12 cellular contexts compared by ENCODE assay signal in the genomic region with DNA sequence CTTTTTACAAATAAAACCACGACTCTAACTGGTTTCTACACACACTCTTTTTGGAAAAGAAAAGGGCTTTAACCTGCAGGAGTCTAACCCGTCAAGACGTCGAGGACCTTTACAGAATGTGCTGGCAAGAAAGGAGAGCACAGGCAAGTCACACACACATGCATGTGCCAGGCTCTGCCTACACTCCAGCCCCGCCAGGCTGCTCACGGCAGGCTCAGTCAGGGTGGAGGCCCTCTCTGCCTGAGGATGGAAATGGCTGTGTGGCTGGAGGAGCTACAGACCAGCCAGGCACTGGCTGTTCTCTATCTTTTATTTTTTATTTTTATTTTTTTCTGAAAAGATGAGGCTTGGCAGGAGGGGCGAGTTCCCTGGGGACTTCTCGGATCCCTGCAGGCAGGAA. TPM values are rescaled to one million over a fixed set of nuclear protein-coding genes. Genes with fewer than 3 reads are reported as not detected.
A peak's percentile ranks its signal among the peaks of the same experiment; 100 is the strongest.
DNase-seq lines count a peak whose midpoint lies in the region; ATAC-seq, FAIRE-seq and TF ChIP-seq lines count a peak whose summit lies in the region.
"Had no signal": no experiment of that assay in that cellular context is flagged by ENCODE, and none has a peak within 500 bp of the region (broad histone marks: within the 10 kb centered on the region; RNA-seq: fewer than 3 reads in every experiment).

No MANE protein-coding gene starts in this region.

- 0 out of 3 replicates have a peak, but pooled peaks cover 3% of the 10 kb centered on the region for H3K4me1 ChIP-seq in A549
- peaks cover 59% of the 10 kb centered on the region for H3K4me1 ChIP-seq in GM23338 (ENCODE audit: insufficient read depth)

- H3K36me3 Mint-ChIP-seq in GM23338 (ENCODE audit: low read depth): no peaks in the 10 kb centered on the region; the same call in 1 of the 3 replicates
- peaks cover 0 to 7% of the 10 kb centered on the region in 2 donors for H3K36me3 Mint-ChIP-seq in naive B cell

- DNase-seq in A549 (ENCODE audit: low read depth in 1 of 2, low spot score in 1 of 2) (no peak), GM23338 (ENCODE audit: low spot score) (no peak), cardiac fibroblast (ENCODE audit: low read depth in 2 of 2) (no peak), naive B cell (no peak), dermis blood vessel endothelial cell (no peak), NCI-H1048 (lab: John Stamatoyannopoulos, UW) (no peak), sciatic nerve (ENCODE audit: low spot score) (no peak)
- DNase-seq in effector CD8-positive, alpha-beta T cell (lab: John Stamatoyannopoulos, UW): no peak
- DNase-seq: activated CD8-positive, alpha-beta memory T cell treated with anti-CD3 and anti-CD28 coated beads for 24 hours; COR-L47; NCI-H1436 had no signal

- no peak for FAIRE-seq in A549 (lab: Jason Lieb, UNC)

- CTCF ChIA-PET in A549 (lab: Yijun Ruan, JAX): interaction anchor here (1.0 to 3.9 kb wide), 9 partner anchors 12 to 551 kb away, joined by 3 to 30 read pairs (median 7); no protein-coding TSS in a partner anchor

- no peak for TF ChIP-seq CTCF in A549 (IDR thresholded peaks at IDR 0.05)
- no peak for TF ChIP-seq CTCF in GM23338 (conservative IDR thresholded peaks at IDR 0.05; ENCODE audit: low read depth in 2 of 2)
- no peak for TF ChIP-seq CTCF in cardiac fibroblast (IDR thresholded peaks at IDR 0.05; ENCODE audit: low read depth, low read length)

- H3K36me3 ChIP-seq in GM23338 (ENCODE audit: insufficient read depth): no peaks in the 10 kb centered on the region

- 82% methylated on average over 8 of the region's 8 CpGs for WGBS in A549 (ENCODE audit: missing lambda C conversion rate)

- peaks cover 57% of the 10 kb centered on the region for H3K4me1 Mint-ChIP-seq in GM23338
- H3K4me1 Mint-ChIP-seq in naive B cell: peaks cover 32 to 53% (median 53%) of the 10 kb centered on the region in 3 donors

- H3K27ac ChIP-seq in A549 (peak overlapping the region; percentile 71 to 80), GM23338 (ENCODE audit: low read depth) (no peak overlapping the region)

- H3K4me3 ChIP-seq in A549: peak overlapping the region; percentile 39
- H3K4me3 ChIP-seq in GM23338: peak overlapping the region; percentile 55
- peak overlapping the region; percentile 24 to 25 for H3K4me3 ChIP-seq in cardiac fibroblast (replicated peaks in 1 of 2; ENCODE audit: low read depth in 2 of 2, low read length in 2 of 2)

- TF ChIP-seq EP300 in A549 (IDR thresholded peaks at IDR 0.05): no peak

- intact Hi-C loops in sciatic nerve (cut with DNase I): no loop called here

- H4K20me1 ChIP-seq in GM23338 (replicated peaks; ENCODE audit: insufficient read depth): peaks cover under 1% of the 10 kb centered on the region; the same call in 1 of the 2 replicates

- no peak for TF ChIP-seq POLR2A in A549 (IDR thresholded peaks at IDR 0.05; ENCODE audit: low read length)

- H3K79me2 ChIP-seq in GM23338 (replicated peaks; ENCODE audit: insufficient read depth): no peaks in the 10 kb centered on the region

- TF ChIP-seq RAD21 in A549 (conservative IDR thresholded peaks at IDR 0.05 in 1 of 2, IDR thresholded peaks at IDR 0.05 in 1 of 2): no peak

- peaks cover 19% of the 10 kb centered on the region for H3F3A ChIP-seq in GM23338 (replicated peaks; ENCODE audit: low read depth)

- H3K4me2 ChIP-seq in A549: peak overlapping the region; percentile 85
- peak overlapping the region; percentile 85 for H3K4me2 ChIP-seq in GM23338

- H3K27ac Mint-ChIP-seq in GM23338 (no peak overlapping the region), naive B cell (peak overlapping the region in 1 of 6 donors; percentile 14)

- H3K9me3 ChIP-seq in A549: no peaks in the 10 kb centered on the region

- POLR2A ChIA-PET in A549 (lab: Yijun Ruan, JAX): interaction anchor here (0.6 kb wide), 1 partner anchor 12 kb away, joined by 8 read pairs; no protein-coding TSS in a partner anchor

- H2AFZ ChIP-seq in GM23338: no peak overlapping the region

- H3K27me3 ChIP-seq in GM23338 (ENCODE audit: insufficient read depth): peaks cover 100% of the 10 kb centered on the region

- H3K4me3 Mint-ChIP-seq in GM23338 (peak overlapping the region; percentile 21; the same call in 2 of the 3 replicates), naive B cell (peak overlapping the region in 6 of 8 donors; percentile 17 to 87 (median 60))

- H3K27me3 Mint-ChIP-seq in GM23338 (ENCODE audit: insufficient read depth, low read depth, poor library complexity): peaks cover 97% of the 10 kb centered on the region
- H3K27me3 Mint-ChIP-seq in naive B cell: peaks cover 82 to 93% (median 90%) of the 10 kb centered on the region in 3 donors

- no peaks in the 10 kb centered on the region for H3K9me2 ChIP-seq in GM23338 (ENCODE audit: insufficient read depth)

- ATAC-seq in A549 (peak in 1 of 2 experiments; percentile 35; a peak in 3 of 6 replicates), GM23338 (no peak; the same call in 2 of the 3 replicates), naive B cell (ENCODE audit: low read depth in 2 of 2) (no peak), sciatic nerve (no peak)

- H3K9me3 Mint-ChIP-seq in GM23338 (peaks cover 6% of the 10 kb centered on the region; the same call in 2 of the 3 replicates), naive B cell (peaks cover 0 to 2% (median 0%) of the 10 kb centered on the region in 7 donors)

TF ChIP-seq in A549, 52 proteins besides CTCF, POLR2A, EP300 and RAD21:
- no peak for TF ChIP-seq NPAS2 (CRISPR knock-in tag; IDR thresholded peaks at IDR 0.05; ENCODE audit: borderline replicate concordance)

TF ChIP-seq in GM23338, 12 proteins besides CTCF, POLR2A, EP300 and RAD21:
- TF ChIP-seq CREB1 (CRISPR knock-in tag; IDR thresholded peaks at IDR 0.05; ENCODE audit: low read depth) (no peak), EZH2 (IDR thresholded peaks at IDR 0.05; ENCODE audit: low read depth, unreplicated experiment) (peak; percentile 72)

RNA-seq across cellular contexts. Expression of gene SIX3, which starts 10.2 kb away (rescaled TPM):
- polyA plus RNA-seq in A549 (2011; rRNA removed): 0.12 and 0.22 TPM in 2 replicates
- 0.54 and 0.75 TPM in 2 replicates for polyA plus RNA-seq in A549 (2012; cell fraction: cytosol; rRNA removed)
- 0.72 TPM in 2 replicates for polyA plus RNA-seq in A549 (2012; cell fraction: nucleus; rRNA removed)
- 0.41 to 0.73 TPM (median 0.59 TPM) in 3 replicates for polyA plus RNA-seq in A549 (2017; fragmentation: RNase III; extraction: RNeasy Plus Mini Kit Qiagen cat#74134 plus additional on column Dnase treatment)
- polyA minus RNA-seq in A549 (2011; rRNA and poly(A)+ RNA removed): 0.08 TPM in 1 of 2 replicates, not detected in the other
- 0.28 TPM in 1 of 2 replicates, not detected in the other for total RNA-seq in GM23338 (2014; rRNA removed; shearing (Covaris generic))
- polyA plus RNA-seq in GM23338 (2016; fragmentation: Nextera tagmentation; extraction: Ambion mirVana): 0.21 and 0.37 TPM in 2 replicates
- polyA plus RNA-seq in naive B cell (ENCODE audit: low read depth in 6 of 6): not detected
- total RNA-seq in dermis blood vessel endothelial cell: not detected in 2 replicates
- total RNA-seq in sciatic nerve: not detected
- total RNA-seq: posterior vena cava had no signal

RNA-seq across cellular contexts. Expression of gene SIX2, which starts 57.5 kb away (rescaled TPM):
- polyA plus RNA-seq in A549 (2011; rRNA removed) (0.10 and 0.13 TPM in 2 replicates), A549 (2017; fragmentation: RNase III; extraction: RNeasy Plus Mini Kit Qiagen cat#74134 plus additional on column Dnase treatment) (0.14 to 0.16 TPM (median 0.15 TPM) in 3 replicates), GM23338 (2016; fragmentation: Nextera tagmentation; extraction: Ambion mirVana) (1.1 and 1.3 TPM in 2 replicates), naive B cell (ENCODE audit: low read depth in 6 of 6) (not detected)
- 0.40 and 0.49 TPM in 2 replicates for polyA plus RNA-seq in A549 (2012; cell fraction: cytosol; rRNA removed)
- 0.13 and 0.24 TPM in 2 replicates for polyA plus RNA-seq in A549 (2012; cell fraction: nucleus; rRNA removed)
- not detected in 2 replicates for polyA minus RNA-seq in A549 (2011; rRNA and poly(A)+ RNA removed)
- 0.31 and 0.87 TPM in 2 replicates for total RNA-seq in GM23338 (2014; rRNA removed; shearing (Covaris generic))
- total RNA-seq in dermis blood vessel endothelial cell (0.09 TPM in 1 of 2 replicates, not detected in the other), sciatic nerve (3.6 TPM)
